Comparison of ENCODE assay signal across 9 cellular contexts in the genomic region with DNA sequence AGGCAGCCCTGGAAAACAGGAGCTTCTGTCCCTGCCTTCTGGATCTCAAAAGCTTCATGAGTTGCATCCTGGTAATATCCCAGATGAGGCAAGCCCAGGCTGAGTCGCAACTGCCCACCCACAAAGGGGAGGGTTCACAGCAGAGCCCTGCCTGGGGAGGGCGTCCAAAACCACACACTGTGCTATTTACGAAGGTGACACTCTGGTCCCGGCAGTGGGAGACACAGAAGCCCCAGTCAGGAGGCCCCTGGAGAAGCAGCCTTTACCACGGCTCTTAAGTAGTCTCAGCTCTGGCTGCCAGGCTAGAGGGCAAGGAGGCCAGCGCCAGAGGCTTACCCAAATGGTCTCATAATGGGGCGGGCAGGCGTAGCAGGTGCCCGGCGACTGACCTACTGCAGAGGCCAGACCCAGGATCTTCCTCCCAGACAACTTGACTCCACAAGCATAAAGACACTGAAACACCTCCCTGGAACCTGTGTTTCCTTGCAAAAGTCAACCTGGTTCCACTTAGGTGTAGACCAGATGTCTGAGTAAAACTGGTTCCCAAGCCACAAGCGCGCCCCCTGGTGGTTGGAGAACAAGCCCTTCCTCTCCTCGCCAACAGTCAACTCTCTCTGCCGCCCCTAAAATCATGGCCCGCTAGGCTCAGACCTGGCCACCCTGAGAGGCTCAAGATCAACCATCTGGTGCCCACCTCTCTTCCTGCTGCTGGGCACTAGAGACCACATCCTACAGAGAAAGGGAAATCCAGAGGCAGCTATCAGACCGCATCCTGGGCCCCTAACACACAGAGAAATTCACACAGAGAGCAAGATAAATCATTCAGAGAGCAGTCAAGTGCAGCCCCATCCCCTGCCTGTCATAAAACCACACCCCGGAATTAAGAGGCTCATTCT. TPM values are rescaled to one million over a fixed set of nuclear protein-coding genes. Genes with fewer than 3 reads are reported as not detected.
DNase-seq lines count a peak whose midpoint lies in the region; ATAC-seq, FAIRE-seq and TF ChIP-seq lines count a peak whose summit lies in the region.
"Had no signal": no experiment of that assay in that cellular context is flagged by ENCODE, and none has a peak within 500 bp of the region (broad histone marks: within the 10 kb centered on the region; RNA-seq: fewer than 3 reads in every experiment).

No MANE protein-coding gene starts in this region.

- peaks cover 27% of the 10 kb centered on the region for H3K4me1 Mint-ChIP-seq in activated naive CD4-positive, alpha-beta T cell treated with anti-CD3 and anti-CD28 coated beads, Interleukin-2, amount 50 U/mL, for 24 hours

- FAIRE-seq in HTR-8/SVneo (lab: Jason Lieb, UNC) = peak; percentile 81

- H3K27ac ChIP-seq in SJCRH30 (no peak overlapping the region), left ventricle myocardium inferior (replicated peaks) (no peak overlapping the region), psoas muscle (no peak overlapping the region), urinary bladder (ENCODE audit: low read depth) (no peak overlapping the region)

- H3K4me3 ChIP-seq in SJCRH30 (no peak overlapping the region), left ventricle myocardium inferior (no peak overlapping the region), psoas muscle (no peak overlapping the region), urinary bladder (ENCODE audit: low read depth, low read length) (peak overlapping the region; percentile 34)

- peak; percentile 76 for TF ChIP-seq CTCF in left ventricle myocardium inferior (IDR thresholded peaks at IDR 0.05; ENCODE audit: borderline replicate concordance)
- TF ChIP-seq CTCF in psoas muscle (IDR thresholded peaks at IDR 0.05) = peak; percentile 81

- WGBS in psoas muscle, 3 donors = 50 to 72% (median 61%) methylated on average over 17 of the region's 17 CpGs
- WGBS in urinary bladder = 41% methylated on average over 17 of the region's 17 CpGs

- peak; percentile 51 to 64 (median 56) for ATAC-seq in psoas muscle
- ATAC-seq in HG02642 (IDR thresholded peaks at IDR 0.05; ENCODE audit: poor library complexity, unreplicated experiment) = no peak

- H3K27ac Mint-ChIP-seq in activated naive CD4-positive, alpha-beta T cell treated with anti-CD3 and anti-CD28 coated beads, Interleukin-2, amount 50 U/mL, for 24 hours = peak overlapping the region; percentile 14
- H3K27ac Mint-ChIP-seq: stimulated activated naive CD8-positive, alpha-beta T cell treated with anti-CD3 and anti-CD28 coated beads, Interleukin-15, Interleukin-2, amounts not matched to agents 100 ng/mL and 50 ng/mL, for 24 hours had no signal

- H3K36me3 Mint-ChIP-seq in activated naive CD4-positive, alpha-beta T cell treated with anti-CD3 and anti-CD28 coated beads, Interleukin-2, amount 50 U/mL, for 24 hours = no peaks in the 10 kb centered on the region

- H3K27me3 ChIP-seq in SJCRH30 (no peaks in the 10 kb centered on the region), left ventricle myocardium inferior (ENCODE audit: low read depth) (no peaks in the 10 kb centered on the region), psoas muscle (ENCODE audit: insufficient read depth in 3 of 3, low read length in 2 of 3) (no peaks in the 10 kb centered on the region)

- peak; percentile 52 for DNase-seq in G401 (ENCODE audit: low spot score)
- peak; percentile 77 for DNase-seq in HTR-8/SVneo (ENCODE audit: insufficient read length, low spot score)
- peak; percentile 72 to 79 for DNase-seq in SJCRH30
- DNase-seq in left ventricle myocardium inferior = peak; percentile 75
- DNase-seq in psoas muscle = peak; percentile 81 to 92

- H3K9me3 ChIP-seq in SJCRH30 (replicated peaks) (no peaks in the 10 kb centered on the region), left ventricle myocardium inferior (replicated peaks) (no peaks in the 10 kb centered on the region), psoas muscle (no peaks in the 10 kb centered on the region)

- H3K4me1 ChIP-seq in SJCRH30 (no peaks in the 10 kb centered on the region), left ventricle myocardium inferior (no peaks in the 10 kb centered on the region), psoas muscle (peaks cover 51% of the 10 kb centered on the region), urinary bladder (ENCODE audit: insufficient read depth) (no peaks in the 10 kb centered on the region)

- in situ Hi-C loops in G401 (cut with HindIII; ENCODE audit: low sequenced_read_pairs) = no loop called here

- H3K27me3 Mint-ChIP-seq in activated naive CD4-positive, alpha-beta T cell treated with anti-CD3 and anti-CD28 coated beads, Interleukin-2, amount 50 U/mL, for 24 hours = no peaks in the 10 kb centered on the region

- intact Hi-C loops in left ventricle myocardium inferior (cut with micrococcal nuclease) (loop anchor here (5.0 kb wide), 1 partner anchor 99 kb away; no protein-coding TSS in a partner anchor), psoas muscle (cut with DNase I) (loop anchor here (2.0 to 5.0 kb wide), 6 partner anchors 83 to 264 kb away; no protein-coding TSS in a partner anchor)

- peak overlapping the region; percentile 15 for H3K4me3 Mint-ChIP-seq in activated naive CD4-positive, alpha-beta T cell treated with anti-CD3 and anti-CD28 coated beads, Interleukin-2, amount 50 U/mL, for 24 hours
- H3K4me3 Mint-ChIP-seq: stimulated activated naive CD8-positive, alpha-beta T cell treated with anti-CD3 and anti-CD28 coated beads, Interleukin-15, Interleukin-2, amounts not matched to agents 100 ng/mL and 50 ng/mL, for 24 hours had no signal

- H3K36me3 ChIP-seq in SJCRH30 = 0 out of 2 replicates have a peak, but pooled peaks cover 2% of the 10 kb centered on the region
- no peaks in the 10 kb centered on the region for H3K36me3 ChIP-seq in left ventricle myocardium inferior
- peaks cover 0 to 7% of the 10 kb centered on the region in 2 donors for H3K36me3 ChIP-seq in psoas muscle (ENCODE audit: insufficient read depth in 1 of 2, low read depth in 1 of 2)
- H3K36me3 ChIP-seq in urinary bladder (ENCODE audit: insufficient read depth) = peaks cover 2% of the 10 kb centered on the region

- no peaks in the 10 kb centered on the region for H3K9me3 Mint-ChIP-seq in activated naive CD4-positive, alpha-beta T cell treated with anti-CD3 and anti-CD28 coated beads, Interleukin-2, amount 50 U/mL, for 24 hours
- H3K9me3 Mint-ChIP-seq: stimulated activated naive CD8-positive, alpha-beta T cell treated with anti-CD3 and anti-CD28 coated beads, Interleukin-15, Interleukin-2, amounts not matched to agents 100 ng/mL and 50 ng/mL, for 24 hours had no signal

RNA-seq across cellular contexts. Expression of a gene that starts 5.2 kb away (rescaled TPM):
- total RNA-seq in G401 (2014; rRNA removed; shearing (Covaris generic)) = 6.3 and 8.6 TPM in 2 replicates
- total RNA-seq in SJCRH30 (2014; rRNA removed; shearing (Covaris generic)) = 6.5 and 8.5 TPM in 2 replicates
- total RNA-seq in left ventricle myocardium inferior (21.0 TPM), psoas muscle (10 to 100 TPM in 2 of 4 donors, 1 to 10 TPM in 2; 6.0 to 19.1 (median 10.0) TPM), urinary bladder (23.4 TPM)
- polyA plus RNA-seq in psoas muscle (10 to 100 TPM in 1 of 3 donors, 1 to 10 TPM in 1, under 1 TPM in 1; 0.72 to 10.8 (median 8.0) TPM), urinary bladder (25.4 TPM)
